In genomic region chr6:14470697-14471096, GRCh38 we compare ENCODE assay signal across 24 cellular contexts.
DNase-seq lines count a peak whose midpoint lies in the region; ATAC-seq, FAIRE-seq and TF ChIP-seq lines count a peak whose summit lies in the region.
"Had no signal": no experiment of that assay in that cellular context is flagged by ENCODE, and none has a peak within 500 bp of the region (broad histone marks: within the 10 kb centered on the region; RNA-seq: fewer than 3 reads in every experiment).

No MANE protein-coding gene starts in this region.

- H3K9me3 ChIP-seq in heart right ventricle (peaks cover 0 to 7% (median 0%) of the 10 kb centered on the region in 11 donors), left ventricle myocardium inferior (replicated peaks) (no peaks in the 10 kb centered on the region), K562 (replicated peaks; ENCODE audit: control insufficient read depth, insufficient read depth, low read depth, low read length) (no peaks in the 10 kb centered on the region; the same call in 1 of the 2 replicates)

- no peaks in the 10 kb centered on the region for H3K9me1 ChIP-seq in K562 (ENCODE audit: control insufficient read depth, insufficient read depth, low read length)

- H3K27me3 Mint-ChIP-seq in activated CD4-positive, alpha-beta T cell treated with anti-CD3 and anti-CD28 coated beads, Interleukin-2, amount 10 ng/mL, durations not matched to agents 24 days and 14 days, result no peaks in the 10 kb centered on the region
- H3K27me3 Mint-ChIP-seq: CD4-positive, alpha-beta memory T cell had no signal

- H3K4me3 ChIP-seq in heart right ventricle (no peak overlapping the region), left ventricle myocardium inferior (no peak overlapping the region), K562 (no peak overlapping the region)
- H3K4me3 ChIP-seq: A549, BLaER1, GM23338 had no signal

- TF ChIP-seq CTCF in heart right ventricle (IDR thresholded peaks at IDR 0.05), result no peak
- no peak for TF ChIP-seq CTCF in left ventricle myocardium inferior (IDR thresholded peaks at IDR 0.05; ENCODE audit: borderline replicate concordance)
- TF ChIP-seq CTCF in K562 (IDR thresholded peaks at IDR 0.05 in 2 of 3, conservative IDR thresholded peaks at IDR 0.05 in 1 of 3; ENCODE audit: insufficient read depth in 2 of 3, low read depth in 1 of 3, low read length in 3 of 3), result no peak

- peaks cover 35% of the 10 kb centered on the region for H3K9me3 Mint-ChIP-seq in activated CD4-positive, alpha-beta T cell treated with anti-CD3 and anti-CD28 coated beads, Interleukin-2, amount 10 ng/mL, durations not matched to agents 24 days and 14 days
- H3K9me3 Mint-ChIP-seq in stimulated activated effector memory CD8-positive, alpha-beta T cell treated with anti-CD3 and anti-CD28 coated beads, Interleukin-12 subunit alpha, Interleukin-12 subunit beta, amount 100 ng/mL, for 72 hours, result no peaks in the 10 kb centered on the region
- H3K9me3 Mint-ChIP-seq: HFFc6 had no signal

- no peak overlapping the region for H3K4me3 Mint-ChIP-seq in activated CD4-positive, alpha-beta T cell treated with anti-CD3 and anti-CD28 coated beads, Interleukin-2, amount 10 ng/mL, durations not matched to agents 24 days and 14 days
- H3K4me3 Mint-ChIP-seq in stimulated activated effector memory CD8-positive, alpha-beta T cell treated with anti-CD3 and anti-CD28 coated beads, Interleukin-12 subunit alpha, Interleukin-12 subunit beta, amount 100 ng/mL, for 72 hours, result no peak overlapping the region
- H3K4me3 Mint-ChIP-seq: CD14-positive monocyte; CD4-positive, alpha-beta memory T cell; GM23338; HFFc6 had no signal

- no peak overlapping the region for H3K27ac Mint-ChIP-seq in activated CD4-positive, alpha-beta T cell treated with anti-CD3 and anti-CD28 coated beads, Interleukin-2, amount 10 ng/mL, durations not matched to agents 24 days and 14 days
- H3K27ac Mint-ChIP-seq in stimulated activated effector memory CD8-positive, alpha-beta T cell treated with anti-CD3 and anti-CD28 coated beads, Interleukin-12 subunit alpha, Interleukin-12 subunit beta, amount 100 ng/mL, for 72 hours, result peak overlapping the region; percentile 27
- H3K27ac Mint-ChIP-seq: CD4-positive, alpha-beta memory T cell; GM23338; HFFc6 had no signal

- TF ChIP-seq POLR2A in K562 (conservative IDR thresholded peaks at IDR 0.05), result no peak

- no peaks in the 10 kb centered on the region for H3K79me2 ChIP-seq in K562 (ENCODE audit: control insufficient read depth, insufficient read depth, low read length)

- no TSS peak for BruUV-seq in K562 (replicated peaks; lab: Mats Ljungman, UMichigan)

- ATAC-seq in heart right ventricle, result peak in 7 of 8 donors; percentile 34 to 75 (median 53)
- ATAC-seq in K562, result no peak
- ATAC-seq in stimulated activated effector memory CD8-positive, alpha-beta T cell treated with anti-CD3 and anti-CD28 coated beads, Interleukin-12 subunit alpha, Interleukin-12 subunit beta, amount 100 ng/mL, for 72 hours, result no peak
- ATAC-seq: A549, GM23338, HCT116 had no signal

- H3K4me1 Mint-ChIP-seq in activated CD4-positive, alpha-beta T cell treated with anti-CD3 and anti-CD28 coated beads, Interleukin-2, amount 10 ng/mL, durations not matched to agents 24 days and 14 days, result peaks cover 8% of the 10 kb centered on the region
- peaks cover 9% of the 10 kb centered on the region for H3K4me1 Mint-ChIP-seq in stimulated activated effector memory CD8-positive, alpha-beta T cell treated with anti-CD3 and anti-CD28 coated beads, Interleukin-12 subunit alpha, Interleukin-12 subunit beta, amount 100 ng/mL, for 72 hours
- H3K4me1 Mint-ChIP-seq: CD4-positive, alpha-beta memory T cell; GM23338 had no signal

- H3K9ac ChIP-seq in K562 (ENCODE audit: insufficient read depth in 1 of 2, low read depth in 2 of 2, low read length in 2 of 2), result no peak overlapping the region
- H3K9ac ChIP-seq: BLaER1 had no signal

- WGBS in heart right ventricle, 2 donors, result 59 to 73% methylated on average over 3 of the region's 3 CpGs
- 70% methylated on average over 3 of the region's 3 CpGs for WGBS in K562 (ENCODE audit: insufficient coverage, low coverage, missing lambda C conversion rate)

- POLR2A ChIA-PET in K562 (lab: Yijun Ruan, JAX), result interaction anchor here (1.0 to 1.7 kb wide), 2 partner anchors 15 to 19 kb away, joined by 4 to 6 read pairs; no protein-coding TSS in a partner anchor

- TF ChIP-seq EP300 in K562 (IDR thresholded peaks at IDR 0.05; ENCODE audit: low read length), result no peak

- H3K27ac ChIP-seq in heart right ventricle (peak overlapping the region in 1 of 10 donors; percentile 2), left ventricle myocardium inferior (replicated peaks) (no peak overlapping the region), K562 (ENCODE audit: extremely low read depth, low read depth, low read length) (no peak overlapping the region)
- H3K27ac ChIP-seq: 22Rv1, BLaER1, HL-60 had no signal

- peaks cover 0 to 12% (median 0%) of the 10 kb centered on the region in 9 donors for H3K4me1 ChIP-seq in heart right ventricle
- H3K4me1 ChIP-seq in left ventricle myocardium inferior, result peaks cover 9% of the 10 kb centered on the region
- peaks cover 20 to 29% of the 10 kb centered on the region in 2 experiments; a peak in 4 of 5 replicates for H3K4me1 ChIP-seq in K562 (replicated peaks in 1 of 2; ENCODE audit: control insufficient read depth in 2 of 2, insufficient read depth in 2 of 2, low read length in 2 of 2)

- H3K27me3 ChIP-seq in heart right ventricle (no peaks in the 10 kb centered on the region), left ventricle myocardium inferior (ENCODE audit: low read depth) (no peaks in the 10 kb centered on the region), K562 (ENCODE audit: control insufficient read depth in 2 of 2, insufficient read depth in 2 of 2, low read length in 2 of 2) (no peaks in the 10 kb centered on the region)
- H3K27me3 ChIP-seq: BLaER1 had no signal

- CTCF ChIA-PET in K562 (lab: Yijun Ruan, JAX; ENCODE audit: low intra/inter-chr PET ratio), result no interaction called here

- no peak overlapping the region for H2AFZ ChIP-seq in K562 (ENCODE audit: low read depth, low read length)
- H2AFZ ChIP-seq: GM23338 had no signal

- peaks cover 2% of the 10 kb centered on the region for H3K36me3 Mint-ChIP-seq in activated CD4-positive, alpha-beta T cell treated with anti-CD3 and anti-CD28 coated beads, Interleukin-2, amount 10 ng/mL, durations not matched to agents 24 days and 14 days (ENCODE audit: low read depth)
- no peaks in the 10 kb centered on the region for H3K36me3 Mint-ChIP-seq in stimulated activated effector memory CD8-positive, alpha-beta T cell treated with anti-CD3 and anti-CD28 coated beads, Interleukin-12 subunit alpha, Interleukin-12 subunit beta, amount 100 ng/mL, for 72 hours
- H3K36me3 Mint-ChIP-seq: CD14-positive monocyte had no signal

- in situ Hi-C loops in K562 (cut with MboI), result no loop called here

- intact Hi-C loops in activated CD4-positive, alpha-beta T cell treated with anti-CD3 and anti-CD28 coated beads, Interleukin-2, amount 10 ng/mL, durations not matched to agents 24 days and 14 days (cut with micrococcal nuclease), result no loop called here
- intact Hi-C loops in heart right ventricle (cut with DNase I) (no loop called here), left ventricle myocardium inferior (cut with micrococcal nuclease) (no loop called here), K562 (cut with micrococcal nuclease) (no loop called here)

- no peaks in the 10 kb centered on the region for H3K36me3 ChIP-seq in heart right ventricle
- peaks cover 8% of the 10 kb centered on the region for H3K36me3 ChIP-seq in left ventricle myocardium inferior
- H3K36me3 ChIP-seq in K562 (ENCODE audit: control insufficient read depth, insufficient read depth, low read length), result no peaks in the 10 kb centered on the region
- H3K36me3 ChIP-seq: BLaER1 had no signal

- peak; percentile 11 for DNase-seq in activated CD4-positive, alpha-beta T cell treated with anti-CD3 and anti-CD28 coated beads, Interleukin-2, amount 10 ng/mL, durations not matched to agents 24 days and 14 days
- no peak for DNase-seq in activated CD4-positive, alpha-beta T cell treated with anti-CD3 and anti-CD28 coated beads for 4 hours
- DNase-seq in heart right ventricle (no peak), left ventricle myocardium inferior (no peak), K562 (ENCODE audit: extremely low read depth in 1 of 4, low spot score in 3 of 4) (no peak), kidney glomerular epithelial cell (lab: John Stamatoyannopoulos, UW) (no peak)
- DNase-seq in stimulated activated effector memory CD8-positive, alpha-beta T cell treated with anti-CD3 and anti-CD28 coated beads, Interleukin-12 subunit alpha, Interleukin-12 subunit beta, amount 100 ng/mL, for 72 hours (ENCODE audit: low spot score in 2 of 2), result no peak
- no peak for DNase-seq in activated CD4-positive, CD25-positive, alpha-beta regulatory T cell treated with anti-CD3 and anti-CD28 coated beads, Interleukin-2, amount 50 U/mL, for 72 hours
- DNase-seq: AML-193; CD4-positive, alpha-beta memory T cell; DMS153; DMS79; GDM1; H7; HFFc6 had no signal

- no peak for FAIRE-seq in K562 (lab: Jason Lieb, UNC)
- FAIRE-seq: A549, GM12892, GM18507 had no signal

- TF ChIP-seq RAD21 in K562 (CRISPR knock-in tag; conservative IDR thresholded peaks at IDR 0.05 in 1 of 2, IDR thresholded peaks at IDR 0.05 in 1 of 2), result no peak

- no peaks in the 10 kb centered on the region for H4K20me1 ChIP-seq in K562 (replicated peaks; ENCODE audit: control insufficient read depth, insufficient read depth, low read length)
- H4K20me1 ChIP-seq: BLaER1 had no signal

- no peak overlapping the region for H3K4me2 ChIP-seq in K562 (ENCODE audit: insufficient read depth, low read length)
- H3K4me2 ChIP-seq: A549, BLaER1, GM23338 had no signal

TF ChIP-seq in K562, 482 proteins besides CTCF, POLR2A, EP300 and RAD21:
- no peak for TF ChIP-seq THRA (IDR thresholded peaks at IDR 0.05)
- TF ChIP-seq CBFA2T3 (IDR thresholded peaks at IDR 0.05), result peak; percentile 5; the same call in 1 of the 2 replicates

Comparison
In these comparisons a context has a peak if more than half of its experiments do, and no peak if none do; other contexts are left out.
1. ATAC-seq: peak in heart right ventricle (7 of 8); none in K562 (single experiment) and stimulated activated effector memory CD8-positive, alpha-beta T cell treated with anti-CD3 and anti-CD28 coated beads, Interleukin-12 subunit alpha, Interleukin-12 subunit beta, amount 100 ng/mL, for 72 hours (single experiment).